In genomic region chr11:118980191-118980881, GRCh38 we compare ENCODE assay signal across 11 cellular contexts. TPM values are rescaled to one million over a fixed set of nuclear protein-coding genes. Genes with fewer than 3 reads are reported as not detected.
DNase-seq lines count a peak whose midpoint lies in the region; ATAC-seq and TF ChIP-seq lines count a peak whose summit lies in the region.
"Had no signal": no experiment of that assay in that cellular context is flagged by ENCODE, and none has a peak within 500 bp of the region (broad histone marks: within the 10 kb centered on the region; RNA-seq: fewer than 3 reads in every experiment).

No MANE protein-coding gene starts in this region.

- in situ Hi-C loops in GM13977 (cut with MboI; ENCODE audit: low pct_unique_long_range_greater_than_20kb, low sequenced_read_pairs, unreplicated experiment) = no loop called here

- no peaks in the 10 kb centered on the region for H3K79me2 ChIP-seq in Karpas-422 (ENCODE audit: low read length)

- DNase-seq in GM13977 (ENCODE audit: low spot score) (peak; percentile 14), mucosa of descending colon (peak in 2 of 3 donors; percentile 23 to 58), T-cell (no peak), Karpas-422 (no peak)
- DNase-seq: activated CD8-positive, alpha-beta memory T cell treated with anti-CD3 and anti-CD28 coated beads, Interleukin-2, amount 50 U/mL, for 4 hours; hippocampal formation; NCI-H1694 treated with DMSO at 0.1 percent for 48 hours had no signal

- no peaks in the 10 kb centered on the region for H3K9me2 ChIP-seq in Karpas-422 (replicated peaks; ENCODE audit: insufficient read depth, low read length)

- H3K4me3 ChIP-seq in mucosa of descending colon (no peak overlapping the region), Karpas-422 (ENCODE audit: low read length) (no peak overlapping the region)
- H3K4me3 ChIP-seq: SK-N-MC had no signal

- no peak overlapping the region for H3K27ac ChIP-seq in Karpas-422 (ENCODE audit: low read length)
- H3K27ac ChIP-seq: SK-N-MC had no signal

- H3K36me3 ChIP-seq in mucosa of descending colon (ENCODE audit: low read depth) (no peaks in the 10 kb centered on the region), Karpas-422 (ENCODE audit: insufficient read depth, low read length) (no peaks in the 10 kb centered on the region)

- intact Hi-C loops in dendritic cell treated with granulocyte-macrophage colony-stimulating factor and Interleukin-4, amounts not matched to agents 40 ng/mL and 50 ng/mL, for 4 days (cut with micrococcal nuclease) = no loop called here
- intact Hi-C loops in mucosa of descending colon (cut with DNase I, micrococcal nuclease) = no loop called here

- ATAC-seq in mucosa of descending colon (peak; percentile 71), T-cell (replicated peaks in 1 of 4) (no peak), GM18505 (IDR thresholded peaks at IDR 0.05; ENCODE audit: unreplicated experiment) (no peak)

- H3K4me1 Mint-ChIP-seq in dendritic cell treated with granulocyte-macrophage colony-stimulating factor and Interleukin-4, amounts not matched to agents 40 ng/mL and 50 ng/mL, for 4 days (ENCODE audit: low read depth) = peaks cover 24% of the 10 kb centered on the region
- H3K4me1 Mint-ChIP-seq in T-cell = no peaks in the 10 kb centered on the region

- peaks cover 5% of the 10 kb centered on the region for H3K27me3 Mint-ChIP-seq in dendritic cell treated with granulocyte-macrophage colony-stimulating factor and Interleukin-4, amounts not matched to agents 40 ng/mL and 50 ng/mL, for 4 days
- peaks cover 4 to 18% of the 10 kb centered on the region in 2 donors for H3K27me3 Mint-ChIP-seq in T-cell

- H3K27me3 ChIP-seq in Karpas-422 (ENCODE audit: low read length) = no peaks in the 10 kb centered on the region

- POLR2A ChIA-PET in T-cell (lab: Charles Lee) = interaction anchor here in 1 of 2 donors (0.5 kb wide), 1 partner anchor 119 kb away, joined by 9 read pairs; no protein-coding TSS in a partner anchor

- no peaks in the 10 kb centered on the region for H3K36me3 Mint-ChIP-seq in dendritic cell treated with granulocyte-macrophage colony-stimulating factor and Interleukin-4, amounts not matched to agents 40 ng/mL and 50 ng/mL, for 4 days (ENCODE audit: low read depth)
- no peaks in the 10 kb centered on the region for H3K36me3 Mint-ChIP-seq in T-cell

- H3K4me1 ChIP-seq in mucosa of descending colon (ENCODE audit: low read depth) (no peaks in the 10 kb centered on the region), Karpas-422 (ENCODE audit: low read length) (no peaks in the 10 kb centered on the region)

- CTCF ChIA-PET in T-cell (lab: Charles Lee) = no interaction called here

- H3K9me3 ChIP-seq in mucosa of descending colon (no peaks in the 10 kb centered on the region), Karpas-422 (ENCODE audit: low read length) (no peaks in the 10 kb centered on the region)

- H4K20me1 ChIP-seq in Karpas-422 (ENCODE audit: insufficient read depth, low read depth, low read length) = no peaks in the 10 kb centered on the region

- TF ChIP-seq POLR2A in GM18505 (IDR thresholded peaks at IDR 0.05; ENCODE audit: borderline replicate concordance, extremely low read depth, insufficient read depth, insufficient read length) = no peak

- TF ChIP-seq CTCF in GM13977 (IDR thresholded peaks at IDR 0.05; ENCODE audit: extremely low read depth, insufficient read depth, missing control alignments) = no peak
- no peak for TF ChIP-seq CTCF in mucosa of descending colon (IDR thresholded peaks at IDR 0.05)

- H3K27ac Mint-ChIP-seq in dendritic cell treated with granulocyte-macrophage colony-stimulating factor and Interleukin-4, amounts not matched to agents 40 ng/mL and 50 ng/mL, for 4 days = peak overlapping the region; percentile 51
- no peak overlapping the region for H3K27ac Mint-ChIP-seq in T-cell

- H2AFZ ChIP-seq in Karpas-422 (ENCODE audit: low read length) = no peak overlapping the region

- no peak overlapping the region for H3K4me2 ChIP-seq in Karpas-422 (ENCODE audit: low read depth, low read length, poor library complexity, severe bottlenecking)

- peak overlapping the region; percentile 50 for H3K4me3 Mint-ChIP-seq in dendritic cell treated with granulocyte-macrophage colony-stimulating factor and Interleukin-4, amounts not matched to agents 40 ng/mL and 50 ng/mL, for 4 days
- H3K4me3 Mint-ChIP-seq in T-cell = no peak overlapping the region

- no peak overlapping the region for H3K9ac ChIP-seq in Karpas-422 (ENCODE audit: low read length)

- H3K9me3 Mint-ChIP-seq in dendritic cell treated with granulocyte-macrophage colony-stimulating factor and Interleukin-4, amounts not matched to agents 40 ng/mL and 50 ng/mL, for 4 days = no peaks in the 10 kb centered on the region
- H3K9me3 Mint-ChIP-seq in T-cell = no peaks in the 10 kb centered on the region

RNA-seq across cellular contexts. Expression of gene FOXR1, which starts 8.8 kb away (rescaled TPM):
- total RNA-seq in mucosa of descending colon (not detected), T-cell (not detected)
- not detected in 2 replicates for total RNA-seq in Karpas-422 (2014; rRNA removed; shearing (Covaris generic); ENCODE audit: low replicate concordance)
- total RNA-seq: pulmonary artery endothelial cell had no signal

RNA-seq across cellular contexts. Expression of gene CENATAC, which starts 17.6 kb away (rescaled TPM):
- total RNA-seq in mucosa of descending colon (10 to 100 TPM; 24.6 to 33.4 (median 30.9) TPM), T-cell (100 to 1,000 TPM; 104 to 121 (median 118) TPM)
- 14.2 and 25.0 TPM in 2 replicates for total RNA-seq in Karpas-422 (2014; rRNA removed; shearing (Covaris generic); ENCODE audit: low replicate concordance)

RNA-seq across cellular contexts. Expression of gene UPK2, which starts 24.2 kb away (rescaled TPM):
- not detected for total RNA-seq in mucosa of descending colon
- total RNA-seq in T-cell = under 1 TPM in 1 of 5 donors, not detected in 4; 0.32 TPM
- not detected in 2 replicates for total RNA-seq in Karpas-422 (2014; rRNA removed; shearing (Covaris generic); ENCODE audit: low replicate concordance)
- total RNA-seq: pulmonary artery endothelial cell had no signal

RNA-seq across cellular contexts. Expression of gene RPS25, which starts 37.8 kb away (rescaled TPM):
- total RNA-seq in mucosa of descending colon (100 to 1,000 TPM; 721 to 887 (median 781) TPM), T-cell (1,000 to 10,000 TPM; 1,733 to 2,728 (median 2,161) TPM)
- 547 and 607 TPM in 2 replicates for total RNA-seq in Karpas-422 (2014; rRNA removed; shearing (Covaris generic); ENCODE audit: low replicate concordance)

RNA-seq across cellular contexts. Expression of gene TRAPPC4, which starts 38.2 kb away (rescaled TPM):
- 10 to 100 TPM; 52.7 to 58.4 (median 57.4) TPM for total RNA-seq in mucosa of descending colon
- 10 to 100 TPM; 65.0 to 78.5 (median 74.3) TPM for total RNA-seq in T-cell
- 26.3 and 33.0 TPM in 2 replicates for total RNA-seq in Karpas-422 (2014; rRNA removed; shearing (Covaris generic); ENCODE audit: low replicate concordance)

Comparison
In these comparisons a context has a peak if more than half of its experiments do, and no peak if none do; other contexts are left out.
1. DNase-seq: peak in GM13977 (single experiment) and mucosa of descending colon (2 of 3); none in T-cell (0 of 34) and Karpas-422 (single experiment).